In genomic region chr12:64672925-64673409, GRCh38 we compare ENCODE assay signal across 8 cellular contexts.
DNase-seq lines count a peak whose midpoint lies in the region; ATAC-seq and TF ChIP-seq lines count a peak whose summit lies in the region.

No MANE protein-coding gene starts in this region.

- peak overlapping the region; percentile 99 for H3K27ac Mint-ChIP-seq in activated naive CD4-positive, alpha-beta T cell treated with anti-CD3 and anti-CD28 coated beads, Interleukin-2, amount 10 ng/mL, durations not matched to agents 7 days and 5 days

- POLR2A ChIA-PET in HEK293 (lab: Yijun Ruan, JAX) = no interaction called here

- no peaks in the 10 kb centered on the region for H3K27me3 Mint-ChIP-seq in activated naive CD4-positive, alpha-beta T cell treated with anti-CD3 and anti-CD28 coated beads, Interleukin-2, amount 10 ng/mL, durations not matched to agents 7 days and 5 days

- DNase-seq in NCI-H226 = peak; percentile 57
- no peak for DNase-seq in activated naive CD4-positive, alpha-beta T cell treated with anti-CD3 and anti-CD28 coated beads, Interleukin-2, amount 10 ng/mL, durations not matched to agents 7 days and 5 days
- peak; percentile 92 to 93 for DNase-seq in left colon
- no peak for DNase-seq in cortex of kidney (lab: John Stamatoyannopoulos, UW)
- DNase-seq in GM20000 (ENCODE audit: low spot score) = no peak

- no peak overlapping the region for H3K4me3 ChIP-seq in HEK293 (ENCODE audit: low read depth, low read length)

- peaks cover 49% of the 10 kb centered on the region for H3K4me1 ChIP-seq in HEK293 (ENCODE audit: control insufficient read depth, insufficient read depth, low read length)

- peaks cover 92% of the 10 kb centered on the region for H3K4me1 Mint-ChIP-seq in activated naive CD4-positive, alpha-beta T cell treated with anti-CD3 and anti-CD28 coated beads, Interleukin-2, amount 10 ng/mL, durations not matched to agents 7 days and 5 days

- H3K36me3 Mint-ChIP-seq in activated naive CD4-positive, alpha-beta T cell treated with anti-CD3 and anti-CD28 coated beads, Interleukin-2, amount 10 ng/mL, durations not matched to agents 7 days and 5 days = peaks cover 42% of the 10 kb centered on the region

- intact Hi-C loops in left colon (cut with DNase I, micrococcal nuclease) = loop anchor here in 1 of 2 donors (10.0 kb wide), 1 partner anchor 48 kb away; no protein-coding TSS in a partner anchor

- peak overlapping the region; percentile 73 for H3K27ac ChIP-seq in HEK293 (ENCODE audit: extremely low read depth, low read depth, low read length)

- CTCF ChIA-PET in HEK293 (lab: Yijun Ruan, JAX) = interaction anchor here (1.2 kb wide), 1 partner anchor 64 kb away, joined by 3 read pairs; no protein-coding TSS in a partner anchor
- CTCF ChIA-PET in activated naive CD4-positive, alpha-beta T cell treated with anti-CD3 and anti-CD28 coated beads, Interleukin-2, amount 10 ng/mL, durations not matched to agents 7 days and 5 days (lab: Charles Lee) = interaction anchor here (1.3 kb wide), 1 partner anchor 25 kb away, joined by 3 read pairs; no protein-coding TSS in a partner anchor

- H3K36me3 ChIP-seq in HEK293 (ENCODE audit: control insufficient read depth in 2 of 2, insufficient read depth in 1 of 2, low read length in 2 of 2) = no peaks in the 10 kb centered on the region

- H3K4me3 Mint-ChIP-seq in activated naive CD4-positive, alpha-beta T cell treated with anti-CD3 and anti-CD28 coated beads, Interleukin-2, amount 10 ng/mL, durations not matched to agents 7 days and 5 days = peak overlapping the region; percentile 59

- no peaks in the 10 kb centered on the region for H3K9me3 ChIP-seq in HEK293 (ENCODE audit: control insufficient read depth, insufficient read depth, low read depth, low read length)

- no peaks in the 10 kb centered on the region for H3K9me3 Mint-ChIP-seq in activated naive CD4-positive, alpha-beta T cell treated with anti-CD3 and anti-CD28 coated beads, Interleukin-2, amount 10 ng/mL, durations not matched to agents 7 days and 5 days

- TF ChIP-seq CTCF in HEK293 (tag by site-specific recombination; IDR thresholded peaks at IDR 0.05) = no peak
- no peak for TF ChIP-seq CTCF in GM20000 (IDR thresholded peaks at IDR 0.05; ENCODE audit: extremely low read depth, missing control alignments)

- peak; percentile 69 for ATAC-seq in left colon
- ATAC-seq in HG02981 (IDR thresholded peaks at IDR 0.05; ENCODE audit: unreplicated experiment) = no peak
- no peak for ATAC-seq in HG03159 (IDR thresholded peaks at IDR 0.05; ENCODE audit: unreplicated experiment)

TF ChIP-seq in HEK293, 187 proteins besides CTCF, POLR2A, EP300 and RAD21:
- TF ChIP-seq, protein P1, sequence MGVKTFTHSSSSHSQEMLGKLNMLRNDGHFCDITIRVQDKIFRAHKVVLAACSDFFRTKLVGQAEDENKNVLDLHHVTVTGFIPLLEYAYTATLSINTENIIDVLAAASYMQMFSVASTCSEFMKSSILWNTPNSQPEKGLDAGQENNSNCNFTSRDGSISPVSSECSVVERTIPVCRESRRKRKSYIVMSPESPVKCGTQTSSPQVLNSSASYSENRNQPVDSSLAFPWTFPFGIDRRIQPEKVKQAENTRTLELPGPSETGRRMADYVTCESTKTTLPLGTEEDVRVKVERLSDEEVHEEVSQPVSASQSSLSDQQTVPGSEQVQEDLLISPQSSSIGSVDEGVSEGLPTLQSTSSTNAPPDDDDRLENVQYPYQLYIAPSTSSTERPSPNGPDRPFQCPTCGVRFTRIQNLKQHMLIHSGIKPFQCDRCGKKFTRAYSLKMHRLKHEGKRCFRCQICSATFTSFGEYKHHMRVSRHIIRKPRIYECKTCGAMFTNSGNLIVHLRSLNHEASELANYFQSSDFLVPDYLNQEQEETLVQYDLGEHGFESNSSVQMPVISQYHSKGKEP (tag by site-specific recombination; IDR thresholded peaks at IDR 0.05) = peak; percentile 33; the same call in 1 of the 2 replicates
- TF ChIP-seq ZNF585B (tag by site-specific recombination; IDR thresholded peaks at IDR 0.05) (no peak), ZNF133 (tag by site-specific recombination; IDR thresholded peaks at IDR 0.05) (no peak), ZBTB11 (tag by site-specific recombination; conservative IDR thresholded peaks at IDR 0.05; ENCODE audit: low read depth) (peak; percentile 52), ZNF560 (tag by site-specific recombination; IDR thresholded peaks at IDR 0.05; ENCODE audit: borderline replicate concordance) (no peak), PRDM6 (tag by site-specific recombination; IDR thresholded peaks at IDR 0.05) (peak; percentile 54; the same call in 1 of the 2 replicates), FEZF1 (tag by site-specific recombination; IDR thresholded peaks at IDR 0.05) (peak; percentile 83), ZNF843 (tag by site-specific recombination; IDR thresholded peaks at IDR 0.05) (0 out of 2 replicates have a peak, but pooled peaks have one; percentile 10), ZFP69B (tag by site-specific recombination; IDR thresholded peaks at IDR 0.05) (peak; percentile 52; the same call in 1 of the 2 replicates), TRIM28 (IDR thresholded peaks at IDR 0.05; ENCODE audit: borderline replicate concordance, low read length) (peak; percentile 33; the same call in 1 of the 2 replicates)
- TF ChIP-seq, protein P2, sequence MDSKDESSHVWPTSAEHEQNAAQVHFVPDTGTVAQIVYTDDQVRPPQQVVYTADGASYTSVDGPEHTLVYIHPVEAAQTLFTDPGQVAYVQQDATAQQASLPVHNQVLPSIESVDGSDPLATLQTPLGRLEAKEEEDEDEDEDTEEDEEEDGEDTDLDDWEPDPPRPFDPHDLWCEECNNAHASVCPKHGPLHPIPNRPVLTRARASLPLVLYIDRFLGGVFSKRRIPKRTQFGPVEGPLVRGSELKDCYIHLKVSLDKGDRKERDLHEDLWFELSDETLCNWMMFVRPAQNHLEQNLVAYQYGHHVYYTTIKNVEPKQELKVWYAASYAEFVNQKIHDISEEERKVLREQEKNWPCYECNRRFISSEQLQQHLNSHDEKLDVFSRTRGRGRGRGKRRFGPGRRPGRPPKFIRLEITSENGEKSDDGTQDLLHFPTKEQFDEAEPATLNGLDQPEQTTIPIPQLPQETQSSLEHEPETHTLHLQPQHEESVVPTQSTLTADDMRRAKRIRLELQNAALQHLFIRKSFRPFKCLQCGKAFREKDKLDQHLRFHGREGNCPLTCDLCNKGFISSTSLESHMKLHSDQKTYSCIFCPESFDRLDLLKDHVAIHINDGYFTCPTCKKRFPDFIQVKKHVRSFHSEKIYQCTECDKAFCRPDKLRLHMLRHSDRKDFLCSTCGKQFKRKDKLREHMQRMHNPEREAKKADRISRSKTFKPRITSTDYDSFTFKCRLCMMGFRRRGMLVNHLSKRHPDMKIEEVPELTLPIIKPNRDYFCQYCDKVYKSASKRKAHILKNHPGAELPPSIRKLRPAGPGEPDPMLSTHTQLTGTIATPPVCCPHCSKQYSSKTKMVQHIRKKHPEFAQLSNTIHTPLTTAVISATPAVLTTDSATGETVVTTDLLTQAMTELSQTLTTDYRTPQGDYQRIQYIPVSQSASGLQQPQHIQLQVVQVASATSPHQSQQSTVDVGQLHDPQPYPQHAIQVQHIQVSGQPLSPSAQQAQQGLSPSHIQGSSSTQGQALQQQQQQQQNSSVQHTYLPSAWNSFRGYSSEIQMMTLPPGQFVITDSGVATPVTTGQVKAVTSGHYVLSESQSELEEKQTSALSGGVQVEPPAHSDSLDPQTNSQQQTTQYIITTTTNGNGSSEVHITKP (tag by site-specific recombination; IDR thresholded peaks at IDR 0.05) = peak; percentile 59
TF ChIP-seq in HEK293: peak in this region for 8.

Comparison
In these comparisons a context has a peak if more than half of its experiments do, and no peak if none do; other contexts are left out.
1. DNase-seq: peak in NCI-H226 (single experiment) and left colon (2 of 2); none in activated naive CD4-positive, alpha-beta T cell treated with anti-CD3 and anti-CD28 coated beads, Interleukin-2, amount 10 ng/mL, durations not matched to agents 7 days and 5 days (single experiment), cortex of kidney (single experiment) and GM20000 (single experiment).